Comparison of ENCODE assay signal across 8 cellular contexts in the genomic region with DNA sequence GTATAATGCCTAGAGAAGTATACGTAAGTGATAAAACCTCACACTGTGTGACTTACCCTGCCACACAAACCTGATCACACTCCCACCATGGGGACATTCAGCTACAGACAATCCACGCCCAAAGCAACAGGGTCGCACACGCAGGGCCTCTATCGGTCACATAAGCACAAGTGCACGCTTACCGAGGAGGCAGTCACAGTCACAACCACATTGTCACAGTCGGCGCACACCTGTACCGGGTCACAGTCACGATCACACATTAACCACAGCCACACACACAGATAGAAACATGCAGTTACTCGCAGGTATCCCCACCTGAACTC. TPM values are rescaled to one million over a fixed set of nuclear protein-coding genes. Genes with fewer than 3 reads are reported as not detected.
DNase-seq lines count a peak whose midpoint lies in the region; ATAC-seq and TF ChIP-seq lines count a peak whose summit lies in the region.

No MANE protein-coding gene starts in this region.

- intact Hi-C loops in breast epithelium (cut with DNase I; ENCODE audit: low total_unique reads) = no loop called here
- intact Hi-C loops in right lobe of liver (cut with DNase I) = no loop called here

- DNase-seq in Ammon's horn (ENCODE audit: low spot score) (peak; percentile 64), Peyer's patch (peak in 2 of 3 donors; percentile 49 to 57), breast epithelium (ENCODE audit: low spot score in 2 of 2) (no peak), right lobe of liver (no peak)
- peak; percentile 61 for DNase-seq in stimulated activated naive CD4-positive, alpha-beta T cell treated with Interleukin-2 at 50 U/mL for 16 hours (lab: John Stamatoyannopoulos, UW)

- H3K27me3 ChIP-seq in Peyer's patch (no peaks in the 10 kb centered on the region), breast epithelium (no peaks in the 10 kb centered on the region), right lobe of liver (no peaks in the 10 kb centered on the region)

- H3K4me3 ChIP-seq in Peyer's patch = peak overlapping the region; percentile 53 to 87 (median 72)
- peak overlapping the region; percentile 70 to 85 (median 78) for H3K4me3 ChIP-seq in breast epithelium
- peak overlapping the region; percentile 54 to 91 (median 74) for H3K4me3 ChIP-seq in right lobe of liver

- H3K27ac ChIP-seq in Peyer's patch = peak overlapping the region; percentile 91 to 93 (median 92)
- peak overlapping the region; percentile 97 for H3K27ac ChIP-seq in breast epithelium
- H3K27ac ChIP-seq in right lobe of liver = peak overlapping the region; percentile 82 to 93 (median 92)

- TF ChIP-seq CTCF in Peyer's patch (IDR thresholded peaks at IDR 0.05) = no peak
- TF ChIP-seq CTCF in breast epithelium (IDR thresholded peaks at IDR 0.05) = no peak
- no peak for TF ChIP-seq CTCF in right lobe of liver (IDR thresholded peaks at IDR 0.05)

- WGBS in right lobe of liver (ENCODE audit: insufficient coverage, low coverage, low lambda C conversion rate, missing lambda C conversion rate) = 2% methylated on average over 3 of the region's 12 CpGs

- peaks cover 0 to 11% (median 2%) of the 10 kb centered on the region in 4 donors for H3K4me1 ChIP-seq in Peyer's patch
- H3K4me1 ChIP-seq in breast epithelium = peaks cover 0 to 6% of the 10 kb centered on the region in 2 donors
- H3K4me1 ChIP-seq in right lobe of liver = peaks cover 0 to 3% (median 0%) of the 10 kb centered on the region in 4 donors

- H3K36me3 ChIP-seq in Peyer's patch = no peaks in the 10 kb centered on the region
- no peaks in the 10 kb centered on the region for H3K36me3 ChIP-seq in breast epithelium
- H3K36me3 ChIP-seq in right lobe of liver = no peaks in the 10 kb centered on the region

- H3K9me3 ChIP-seq in Peyer's patch (peaks cover 0 to 9% (median 0%) of the 10 kb centered on the region in 4 donors), breast epithelium (peaks cover 0 to 11% of the 10 kb centered on the region in 2 donors), right lobe of liver (no peaks in the 10 kb centered on the region)

- TF ChIP-seq POLR2A in Peyer's patch (IDR thresholded peaks at IDR 0.05) (no peak), breast epithelium (IDR thresholded peaks at IDR 0.05) (no peak), right lobe of liver (IDR thresholded peaks at IDR 0.05) (no peak)

- peak; percentile 20 for ATAC-seq in GM18517 (IDR thresholded peaks at IDR 0.05; ENCODE audit: unreplicated experiment)
- peak; percentile 19 for ATAC-seq in HG03135 (IDR thresholded peaks at IDR 0.05; ENCODE audit: unreplicated experiment)
- ATAC-seq in right lobe of liver = peak in 3 of 4 donors; percentile 15 to 25 (median 20)
- ATAC-seq in GM19035 (IDR thresholded peaks at IDR 0.05; ENCODE audit: unreplicated experiment) = no peak

RNA-seq across cellular contexts. Expression of a gene that starts 0.6 kb away (rescaled TPM):
- 10 to 100 TPM in 3 of 4 donors, 1 to 10 TPM in 1; 5.8 to 39.6 (median 10.9) TPM for total RNA-seq in Peyer's patch
- total RNA-seq in breast epithelium = 10 to 100 TPM; 10.2 to 14.7 (median 11.4) TPM
- 1 to 10 TPM; 4.1 to 7.8 (median 5.1) TPM for total RNA-seq in right lobe of liver

RNA-seq across cellular contexts. Expression of a gene that starts 39.3 kb away (rescaled TPM):
- total RNA-seq in Peyer's patch (10 to 100 TPM in 2 of 4 donors, 1 to 10 TPM in 2; 5.0 to 18.6 (median 10.8) TPM), breast epithelium (10 to 100 TPM in 2 of 3 donors, 1 to 10 TPM in 1; 9.1 to 35.6 (median 22.0) TPM), right lobe of liver (1 to 10 TPM; 2.8 to 5.2 (median 4.2) TPM)

Comparison
In these comparisons a context has a peak if more than half of its experiments do, and no peak if none do; other contexts are left out.
1. DNase-seq: peak in Ammon's horn (single experiment), Peyer's patch (2 of 3) and stimulated activated naive CD4-positive, alpha-beta T cell treated with Interleukin-2 at 50 U/mL for 16 hours (single experiment); none in breast epithelium (0 of 2) and right lobe of liver (0 of 3).
2. Peak in every context shown above with its lines, with median percentiles within 50 percentile points of each other: H3K27ac ChIP-seq and H3K4me3 ChIP-seq.